ENCODE assay signal across 4 cellular contexts in the genomic region with DNA sequence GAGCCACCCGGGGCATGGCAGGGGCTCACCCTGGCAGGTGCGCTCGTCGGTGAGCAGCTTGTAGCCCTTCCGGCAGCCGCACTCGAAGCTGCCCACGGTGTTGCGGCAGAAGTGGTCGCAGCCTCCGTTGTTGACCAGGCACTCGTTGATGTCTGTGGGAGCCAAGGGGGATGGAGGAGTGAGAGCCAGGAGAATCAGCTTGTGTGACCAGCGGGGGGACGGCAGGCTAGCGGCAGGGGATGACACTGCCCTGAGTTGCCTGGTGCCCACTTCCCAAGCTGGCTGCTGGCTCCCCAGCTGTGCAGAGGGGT.
"Had no signal": no experiment of that assay in that cellular context is flagged by ENCODE, and none has a peak within 500 bp of the region (broad histone marks: within the 10 kb centered on the region; RNA-seq: fewer than 3 reads in every experiment).

No MANE protein-coding gene starts in this region.

- H3K4me2 ChIP-seq: KMS-11, SK-N-SH had no signal

- H3K9me2 ChIP-seq: SK-N-SH had no signal

- H3K9ac ChIP-seq: KMS-11, SK-N-SH had no signal

- H3K9me3 ChIP-seq: SK-N-SH had no signal

- H3K27ac ChIP-seq: KMS-11, RWPE1 had no signal

- DNase-seq: NCI-H2081 treated with DMSO at 0.1 percent for 48 hours had no signal
